9 cellular contexts compared by ENCODE assay signal in genomic region chr3:71984843-71985594, GRCh38.
A peak's percentile ranks its signal among the peaks of the same experiment; 100 is the strongest.
DNase-seq lines count a peak whose midpoint lies in the region; ATAC-seq and TF ChIP-seq lines count a peak whose summit lies in the region.
"Had no signal": no experiment of that assay in that cellular context is flagged by ENCODE, and none has a peak within 500 bp of the region (broad histone marks: within the 10 kb centered on the region; RNA-seq: fewer than 3 reads in every experiment).

No MANE protein-coding gene starts in this region.

- no peak overlapping the region for H3K4me3 ChIP-seq in GM06990 (replicated peaks; ENCODE audit: low read depth, low read length)

- peaks cover 21% of the 10 kb centered on the region for H3K4me1 Mint-ChIP-seq in activated T-helper 17 cell treated with anti-CD3 and anti-CD28 coated beads, Interleukin-2, amount 50 U/mL, for 72 hours
- peaks cover 5% of the 10 kb centered on the region for H3K4me1 Mint-ChIP-seq in type B pancreatic cell (ENCODE audit: unreplicated experiment)

- H3K9me3 Mint-ChIP-seq in activated T-helper 17 cell treated with anti-CD3 and anti-CD28 coated beads, Interleukin-2, amount 50 U/mL, for 72 hours, result peaks cover 7% of the 10 kb centered on the region
- peaks cover 5% of the 10 kb centered on the region for H3K9me3 Mint-ChIP-seq in type B pancreatic cell

- peaks cover 10% of the 10 kb centered on the region for H3K27me3 Mint-ChIP-seq in activated T-helper 17 cell treated with anti-CD3 and anti-CD28 coated beads, Interleukin-2, amount 50 U/mL, for 72 hours
- H3K27me3 Mint-ChIP-seq in type B pancreatic cell, result no peaks in the 10 kb centered on the region

- H3K27ac Mint-ChIP-seq in activated T-helper 17 cell treated with anti-CD3 and anti-CD28 coated beads, Interleukin-2, amount 50 U/mL, for 72 hours, result peak overlapping the region; percentile 81
- no peak overlapping the region for H3K27ac Mint-ChIP-seq in type B pancreatic cell

- peaks cover 5% of the 10 kb centered on the region for H3K36me3 Mint-ChIP-seq in activated T-helper 17 cell treated with anti-CD3 and anti-CD28 coated beads, Interleukin-2, amount 50 U/mL, for 72 hours (ENCODE audit: low read depth)
- H3K36me3 Mint-ChIP-seq in type B pancreatic cell, result no peaks in the 10 kb centered on the region

- H3K4me3 Mint-ChIP-seq in activated T-helper 17 cell treated with anti-CD3 and anti-CD28 coated beads, Interleukin-2, amount 50 U/mL, for 72 hours, result peak overlapping the region; percentile 72
- H3K4me3 Mint-ChIP-seq in type B pancreatic cell, result no peak overlapping the region

- DNase-seq in GM06990 (ENCODE audit: extremely low read depth, insufficient read length), result peak; percentile 78
- DNase-seq in effector CD8-positive, alpha-beta T cell (lab: John Stamatoyannopoulos, UW), result no peak
- DNase-seq in type B pancreatic cell (ENCODE audit: extremely low spot score, unreplicated experiment), result no peak
- DNase-seq in NCI-H2196 treated with DMSO at 0.1 percent for 48 hours (lab: John Stamatoyannopoulos, UW; ENCODE audit: unreplicated experiment), result no peak
- no peak for DNase-seq in iPS-NIHi7 (ENCODE audit: extremely low spot score)
- DNase-seq: NCI-H510A had no signal

- TF ChIP-seq CTCF in GM06990 (IDR thresholded peaks at IDR 0.05; ENCODE audit: insufficient read depth, low read length, poor library complexity, severe bottlenecking) (no peak), type B pancreatic cell (conservative IDR thresholded peaks at IDR 0.05) (no peak)

- no peaks in the 10 kb centered on the region for H3K27me3 ChIP-seq in GM06990 (replicated peaks; ENCODE audit: control insufficient read depth, insufficient read depth, low read length)

- ATAC-seq in GM19324 (IDR thresholded peaks at IDR 0.05; ENCODE audit: low FRiP score, unreplicated experiment) (peak; percentile 89), HG03064 (IDR thresholded peaks at IDR 0.05; ENCODE audit: low read depth, unreplicated experiment) (peak; percentile 86)
- ATAC-seq in activated T-helper 17 cell treated with anti-CD3 and anti-CD28 coated beads, Interleukin-2, amount 50 U/mL, for 72 hours (replicated peaks), result peak; percentile 93

- H3K36me3 ChIP-seq in GM06990 (ENCODE audit: control insufficient read depth, insufficient read depth, low read length), result no peaks in the 10 kb centered on the region
